Comparison of ENCODE assay signal across 13 cellular contexts in the genomic region with DNA sequence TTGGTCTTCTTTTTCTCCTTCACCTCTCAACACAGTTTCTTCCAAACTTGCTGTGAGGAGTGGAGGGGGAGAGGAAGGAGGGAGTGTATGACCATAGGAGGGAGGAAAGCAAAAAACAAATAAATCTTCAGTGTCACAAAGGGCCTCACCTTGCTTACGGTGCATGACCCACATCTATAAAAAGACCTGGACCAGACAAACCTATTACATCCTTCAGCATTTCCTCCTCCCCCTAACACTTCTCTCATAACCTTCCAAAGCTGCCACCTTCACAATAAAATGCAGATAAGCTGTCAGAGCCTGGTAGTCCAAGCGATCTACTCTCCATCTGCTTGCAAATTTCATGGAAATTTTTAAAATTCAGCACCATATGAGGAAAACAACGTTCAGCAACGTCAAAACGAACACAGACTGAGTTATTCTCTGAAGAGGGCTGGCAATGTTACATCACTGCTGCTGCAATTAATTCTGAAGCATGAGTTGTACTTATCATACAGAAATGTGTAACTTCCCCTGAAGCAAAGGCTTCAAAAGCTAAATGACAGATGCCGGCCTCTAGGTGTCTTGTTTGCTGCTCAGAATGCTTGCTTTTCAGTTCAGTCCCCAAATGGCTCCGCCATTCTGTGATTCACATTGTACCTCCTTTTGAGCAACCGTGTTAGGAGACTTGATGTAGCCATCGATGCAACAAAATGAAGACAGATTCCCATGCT.
DNase-seq lines count a peak whose midpoint lies in the region; ATAC-seq and TF ChIP-seq lines count a peak whose summit lies in the region.
"Had no signal": no experiment of that assay in that cellular context is flagged by ENCODE, and none has a peak within 500 bp of the region (broad histone marks: within the 10 kb centered on the region; RNA-seq: fewer than 3 reads in every experiment).

No MANE protein-coding gene starts in this region.

- peak overlapping the region; percentile 38; the same call in 1 of the 2 replicates for H3K4me2 ChIP-seq in OCI-LY1 (ENCODE audit: low read length)

- TF ChIP-seq CTCF in heart left ventricle (IDR thresholded peaks at IDR 0.05) (no peak), OCI-LY1 (IDR thresholded peaks at IDR 0.05; ENCODE audit: low read length) (no peak; the same call in 1 of the 2 replicates), foreskin keratinocyte (conservative IDR thresholded peaks at IDR 0.05) (peak; percentile 28), transverse colon (IDR thresholded peaks at IDR 0.05) (no peak)

- ATAC-seq in heart left ventricle = peak in 3 of 4 donors; percentile 12 to 55 (median 45)
- no peak for ATAC-seq in right cardiac atrium
- ATAC-seq in foreskin keratinocyte = peak; percentile 46

- TF ChIP-seq POLR2A in heart left ventricle (IDR thresholded peaks at IDR 0.05) (no peak), transverse colon (IDR thresholded peaks at IDR 0.05) (no peak)

- no peaks in the 10 kb centered on the region for H3K79me2 ChIP-seq in OCI-LY1 (ENCODE audit: insufficient read depth, low read length)

- no peaks in the 10 kb centered on the region for H4K20me1 ChIP-seq in OCI-LY1 (ENCODE audit: insufficient read depth, low read length)

- H3F3A ChIP-seq in OCI-LY1 (ENCODE audit: insufficient read depth, low read length) = no peaks in the 10 kb centered on the region

- H3K9me3 ChIP-seq in heart left ventricle = no peaks in the 10 kb centered on the region
- no peaks in the 10 kb centered on the region for H3K9me3 ChIP-seq in right cardiac atrium (ENCODE audit: control insufficient read depth, low read length)
- no peaks in the 10 kb centered on the region for H3K9me3 ChIP-seq in OCI-LY1 (ENCODE audit: low read length)
- no peaks in the 10 kb centered on the region for H3K9me3 ChIP-seq in transverse colon
- H3K9me3 ChIP-seq: MG63, suprapubic skin had no signal

- H3K4me3 ChIP-seq in heart left ventricle (no peak overlapping the region), right cardiac atrium (ENCODE audit: low read length) (no peak overlapping the region), OCI-LY1 (ENCODE audit: low read depth, low read length, poor library complexity, severe bottlenecking) (no peak overlapping the region), transverse colon (no peak overlapping the region)
- H3K4me3 ChIP-seq: MG63, suprapubic skin had no signal

- in situ Hi-C loops in transverse colon (cut with MboI; ENCODE audit: low pct_ligation_motif_present in 1 of 4, low pct_unique_long_range_greater_than_20kb in 1 of 4, low sequenced_read_pairs in 3 of 4) = loop anchor here in 1 of 4 donors (25.0 kb wide), 1 partner anchor 646 kb away; no protein-coding TSS in a partner anchor

- peaks cover 0 to 43% (median 9%) of the 10 kb centered on the region in 12 donors for H3K4me1 ChIP-seq in heart left ventricle
- H3K4me1 ChIP-seq in right cardiac atrium (ENCODE audit: control insufficient read depth, insufficient read depth, low read length) = no peaks in the 10 kb centered on the region
- H3K4me1 ChIP-seq in OCI-LY1 (ENCODE audit: insufficient read depth, low read length, severe bottlenecking) = peaks cover 38% of the 10 kb centered on the region
- peaks cover 3% of the 10 kb centered on the region for H3K4me1 ChIP-seq in foreskin keratinocyte
- H3K4me1 ChIP-seq in transverse colon = peaks cover 0 to 13% (median 10%) of the 10 kb centered on the region in 4 donors

- H3K27me3 ChIP-seq in heart left ventricle (no peaks in the 10 kb centered on the region), right cardiac atrium (ENCODE audit: control insufficient read depth, insufficient read depth) (no peaks in the 10 kb centered on the region), OCI-LY1 (ENCODE audit: insufficient read depth, low read length) (no peaks in the 10 kb centered on the region), foreskin keratinocyte (no peaks in the 10 kb centered on the region), transverse colon (no peaks in the 10 kb centered on the region)
- H3K27me3 ChIP-seq: MG63, suprapubic skin had no signal

- no peak for TF ChIP-seq EP300 in transverse colon (IDR thresholded peaks at IDR 0.05; ENCODE audit: low read depth)

- no peak overlapping the region for H2AFZ ChIP-seq in OCI-LY1 (ENCODE audit: low read length)

- H3K27ac ChIP-seq in heart left ventricle (peak overlapping the region in 2 of 12 donors; percentile 19 to 23), right cardiac atrium (ENCODE audit: low read length) (no peak overlapping the region), OCI-LY1 (ENCODE audit: low read depth, low read length, poor library complexity, severe bottlenecking) (no peak overlapping the region), foreskin keratinocyte (no peak overlapping the region), transverse colon (no peak overlapping the region)
- H3K27ac ChIP-seq: suprapubic skin had no signal

- 45 to 54% (median 48%) methylated on average over 9 of the region's 9 CpGs for WGBS in heart left ventricle, 4 donors
- WGBS in right cardiac atrium = 50% methylated on average over 9 of the region's 9 CpGs
- 59 to 60% methylated on average over 9 of the region's 9 CpGs for WGBS in transverse colon (ENCODE audit: low coverage in 1 of 2), 2 donors

- no peak overlapping the region for H3K9ac ChIP-seq in OCI-LY1 (ENCODE audit: low read length)

- H3K9me2 ChIP-seq in OCI-LY1 (ENCODE audit: low read depth, low read length) = no peaks in the 10 kb centered on the region

- H3K36me3 ChIP-seq in heart left ventricle = no peaks in the 10 kb centered on the region
- no peaks in the 10 kb centered on the region for H3K36me3 ChIP-seq in OCI-LY1 (ENCODE audit: insufficient read depth, low read length)
- H3K36me3 ChIP-seq in transverse colon = no peaks in the 10 kb centered on the region
- H3K36me3 ChIP-seq: MG63, suprapubic skin had no signal

- DNase-seq in heart left ventricle (no peak), right cardiac atrium (no peak), foreskin keratinocyte (peak in 1 of 2 donors; percentile 11), HuH-7 (ENCODE audit: low spot score) (no peak), HCEC 1CT (no peak), transverse colon (no peak)
- no peak for DNase-seq in stimulated activated CD4-positive, alpha-beta T cell treated with anti-CD3 and anti-CD28 coated beads, Interleukin-15, amount 100 ng/mL, for 24 hours
- DNase-seq: activated CD4-positive, alpha-beta T cell treated with anti-CD3 and anti-CD28 coated beads, Interleukin-2, amount 50 U/mL, for 48 hours; MG63; SHP77; T1000 had no signal

- intact Hi-C loops in heart left ventricle (cut with DNase I) = no loop called here
- intact Hi-C loops in right cardiac atrium (cut with DNase I) = no loop called here
- intact Hi-C loops in transverse colon (cut with DNase I; ENCODE audit: low total_unique reads) = no loop called here

Comparison
In these comparisons a context has a peak if more than half of its experiments do, and no peak if none do; other contexts are left out.
1. ATAC-seq: peak in heart left ventricle (3 of 4) and foreskin keratinocyte (single experiment); none in right cardiac atrium (0 of 2).